Comparison of ENCODE assay signal across 20 cellular contexts in genomic region chr16:72149676-72150464, GRCh38. TPM values are rescaled to one million over a fixed set of nuclear protein-coding genes. Genes with fewer than 3 reads are reported as not detected.
A peak's percentile ranks its signal among the peaks of the same experiment; 100 is the strongest.
DNase-seq lines count a peak whose midpoint lies in the region; ATAC-seq and TF ChIP-seq lines count a peak whose summit lies in the region.
"Had no signal": no experiment of that assay in that cellular context is flagged by ENCODE, and none has a peak within 500 bp of the region (broad histone marks: within the 10 kb centered on the region; RNA-seq: fewer than 3 reads in every experiment).

No MANE protein-coding gene starts in this region.

- H3K4me2 ChIP-seq in PC-3 (ENCODE audit: low read length) = no peak overlapping the region

- no peaks in the 10 kb centered on the region for H3K4me1 ChIP-seq in PC-3 (ENCODE audit: insufficient read depth, low read length)
- H3K4me1 ChIP-seq: thyroid gland had no signal

- no peaks in the 10 kb centered on the region for H3K36me3 ChIP-seq in PC-3 (ENCODE audit: low read depth, low read length)
- H3K36me3 ChIP-seq: thyroid gland had no signal

- no peaks in the 10 kb centered on the region for H4K20me1 ChIP-seq in PC-3 (ENCODE audit: low read length)

- no peak overlapping the region for H3K9ac ChIP-seq in PC-3 (ENCODE audit: low read length)

- no peaks in the 10 kb centered on the region for H3K27me3 ChIP-seq in PC-3 (ENCODE audit: low read length)
- H3K27me3 ChIP-seq: thyroid gland had no signal

- H3F3A ChIP-seq in PC-3 (ENCODE audit: low read length, unreplicated experiment) = no peaks in the 10 kb centered on the region

- H3K27ac Mint-ChIP-seq in nephron progenitor cell = no peak overlapping the region
- H3K27ac Mint-ChIP-seq: activated CD4-positive, alpha-beta T cell treated with anti-CD3 and anti-CD28 coated beads, Interleukin-2, amount 10 ng/mL, durations not matched to agents 24 days and 14 days; activated T-cell treated with anti-CD3 and anti-CD28 coated beads, Interleukin-2, amount 50 U/mL, for 72 hours had no signal

- peaks cover 17% of the 10 kb centered on the region for H3K9me3 Mint-ChIP-seq in nephron progenitor cell
- H3K9me3 Mint-ChIP-seq: activated T-cell treated with anti-CD3 and anti-CD28 coated beads, Interleukin-2, amount 50 U/mL, for 72 hours had no signal

- CTCF ChIA-PET in PC-3 (lab: Charles Lee) = no interaction called here

- H3K36me3 Mint-ChIP-seq in nephron progenitor cell (ENCODE audit: low read depth) = peaks cover 8% of the 10 kb centered on the region

- H3K79me2 ChIP-seq in PC-3 (ENCODE audit: low read length) = no peaks in the 10 kb centered on the region

- intact Hi-C loops in PC-3 (cut with micrococcal nuclease) = no loop called here

- H3K9me2 ChIP-seq in PC-3 (replicated peaks; ENCODE audit: low read length) = no peaks in the 10 kb centered on the region

- no peak overlapping the region for H2AFZ ChIP-seq in PC-3 (ENCODE audit: low read length)

- POLR2A ChIA-PET in PC-3 (lab: Charles Lee; ENCODE audit: unreplicated experiment) = no interaction called here

- H3K4me3 Mint-ChIP-seq in nephron progenitor cell = no peak overlapping the region
- H3K4me3 Mint-ChIP-seq: activated CD4-positive, alpha-beta T cell treated with anti-CD3 and anti-CD28 coated beads, Interleukin-2, amount 10 ng/mL, durations not matched to agents 24 days and 14 days; activated T-cell treated with anti-CD3 and anti-CD28 coated beads, Interleukin-2, amount 50 U/mL, for 72 hours had no signal

- in situ Hi-C loops in ACHN (cut with HindIII; ENCODE audit: low pct_ligation_motif_present, low pct_unique_long_range_greater_than_20kb, low sequenced_read_pairs) = loop anchor here (25.0 kb wide), 1 partner anchor 312 kb away; no protein-coding TSS in a partner anchor

- TF ChIP-seq CTCF in HFF-Myc (IDR thresholded peaks at IDR 0.05; ENCODE audit: low read depth, low read length, missing control alignments) (peak; percentile 15), PC-3 (conservative IDR thresholded peaks at IDR 0.05; ENCODE audit: low read depth, low read length) (0 out of 2 replicates have a peak, but pooled peaks have one; percentile 11), nephron progenitor cell (IDR thresholded peaks at IDR 0.05) (peak; percentile 23)

- peaks cover 3% of the 10 kb centered on the region for H3K27me3 Mint-ChIP-seq in nephron progenitor cell (ENCODE audit: low read depth, poor library complexity)

- H3K9me3 ChIP-seq in PC-3 (ENCODE audit: low read length) = no peaks in the 10 kb centered on the region
- H3K9me3 ChIP-seq: thyroid gland had no signal

- no peak overlapping the region for H3K27ac ChIP-seq in PC-3 (ENCODE audit: low read length)
- H3K27ac ChIP-seq: thyroid gland had no signal

- peak; percentile 14 for DNase-seq in DMS53 (lab: John Stamatoyannopoulos, UW)
- no peak for DNase-seq in DMS53 treated with DMSO at 0.1 percent for 48 hours (lab: John Stamatoyannopoulos, UW; ENCODE audit: unreplicated experiment)
- DNase-seq in HFF-Myc (ENCODE audit: extremely low read depth, low read depth) = no peak
- DNase-seq in PC-3 = no peak
- peak; percentile 12 for DNase-seq in nephron progenitor cell
- DNase-seq in NCI-H1105 (lab: John Stamatoyannopoulos, UW) = no peak
- DNase-seq in ACHN = no peak
- DNase-seq: activated CD4-positive, alpha-beta T cell treated with anti-CD3 and anti-CD28 coated beads, Interleukin-2, amount 10 ng/mL, durations not matched to agents 24 days and 14 days; activated T-cell treated with anti-CD3 and anti-CD28 coated beads, Interleukin-2, amount 50 U/mL, for 72 hours; Calu3; caudate nucleus; effector CD8-positive, alpha-beta T cell; NCI-H1105 treated with DMSO at 0.1 percent for 48 hours; NCI-H2227 treated with DMSO at 0.1 percent for 48 hours; retina; stimulated activated CD8-positive, alpha-beta memory T cell treated with anti-CD3 and anti-CD28 coated beads, Interleukin-4, amount 100 ng/mL, for 48 hours; T-helper 9 cell; thyroid gland had no signal

- no peak for ATAC-seq in PC-3
- ATAC-seq in GM21526 (IDR thresholded peaks at IDR 0.05; ENCODE audit: low FRiP score, unreplicated experiment) = no peak
- ATAC-seq: activated T-cell treated with anti-CD3 and anti-CD28 coated beads, Interleukin-2, amount 50 U/mL, for 72 hours had no signal

- H3K4me1 Mint-ChIP-seq in nephron progenitor cell = no peaks in the 10 kb centered on the region
- H3K4me1 Mint-ChIP-seq: activated CD4-positive, alpha-beta T cell treated with anti-CD3 and anti-CD28 coated beads, Interleukin-2, amount 10 ng/mL, durations not matched to agents 24 days and 14 days had no signal

- H3K4me3 ChIP-seq in HFF-Myc (replicated peaks; ENCODE audit: low read depth, low read length) (no peak overlapping the region), PC-3 (ENCODE audit: low read length) (no peak overlapping the region)
- H3K4me3 ChIP-seq: lung, thyroid gland had no signal

- no TSS peak for BruUV-seq in PC-3 (replicated peaks; lab: Mats Ljungman, UMichigan)

RNA-seq across cellular contexts. Expression of gene PMFBP1, which starts 22.1 kb away (rescaled TPM):
- total RNA-seq in PC-3 (2014; rRNA removed) = 1.2 and 2.0 TPM in 2 replicates

RNA-seq across cellular contexts. Expression of gene DHX38, which starts 56.2 kb away (rescaled TPM):
- total RNA-seq in PC-3 (2014; rRNA removed) = 61.2 and 78.6 TPM in 2 replicates

RNA-seq across cellular contexts. Expression of gene TXNL4B, which starts 56.5 kb away (rescaled TPM):
- 7.9 and 9.6 TPM in 2 replicates for total RNA-seq in PC-3 (2014; rRNA removed)

Comparison
In these comparisons a context has a peak if more than half of its experiments do, and no peak if none do; other contexts are left out.
1. DNase-seq: peak in DMS53 (single experiment) and nephron progenitor cell (single experiment); none in DMS53 treated with DMSO at 0.1 percent for 48 hours (single experiment), HFF-Myc (single experiment), PC-3 (single experiment), NCI-H1105 (single experiment) and ACHN (single experiment).
2. Peak in every context shown above with its lines, with median percentiles within 50 percentile points of each other: CTCF ChIP-seq.